9 cellular contexts compared by ENCODE assay signal in genomic region chr5:23332650-23333251, GRCh38.
DNase-seq lines count a peak whose midpoint lies in the region; ATAC-seq, FAIRE-seq and TF ChIP-seq lines count a peak whose summit lies in the region.
"Had no signal": no experiment of that assay in that cellular context is flagged by ENCODE, and none has a peak within 500 bp of the region (broad histone marks: within the 10 kb centered on the region; RNA-seq: fewer than 3 reads in every experiment).

No MANE protein-coding gene starts in this region.

- CTCF ChIA-PET in GM12878 (lab: Yijun Ruan, JAX) = interaction anchor here (0.8 to 1.0 kb wide), 2 partner anchors 23 to 71 kb away, joined by 4 read pairs; no protein-coding TSS in a partner anchor

- H3K4me3 ChIP-seq in GM12878 (no peak overlapping the region), retinal pigment epithelial cell (ENCODE audit: low read length) (no peak overlapping the region), lower lobe of right lung (no peak overlapping the region)

- no peak for FAIRE-seq in GM12878 (lab: Jason Lieb, UNC)

- H3K4me1 ChIP-seq in GM12878 (ENCODE audit: control insufficient read depth, insufficient read depth, low read length) (no peaks in the 10 kb centered on the region), lower lobe of right lung (no peaks in the 10 kb centered on the region)

- DNase-seq in NCI-H2227 (lab: John Stamatoyannopoulos, UW; ENCODE audit: unreplicated experiment) (peak; percentile 31), NCI-H2227 treated with DMSO at 0.1 percent for 48 hours (lab: John Stamatoyannopoulos, UW) (no peak), NCI-H524 (lab: John Stamatoyannopoulos, UW) (peak; percentile 54 to 63), GM12878 (ENCODE audit: low read depth, low spot score) (no peak), retinal pigment epithelial cell (ENCODE audit: low read depth) (no peak), T-helper 9 cell (no peak), lower lobe of right lung (no peak)
- DNase-seq in activated CD4-positive, alpha-beta T cell treated with anti-CD3 and anti-CD28 coated beads, Interleukin-2, amount 50 U/mL, for 4 hours = no peak
- DNase-seq: effector memory CD4-positive, alpha-beta T cell had no signal

- no peaks in the 10 kb centered on the region for H3K79me2 ChIP-seq in GM12878 (ENCODE audit: control insufficient read depth, insufficient read depth, low read length)

- in situ Hi-C loops in GM12878 (cut with MboI) = no loop called here

- RAD21 ChIA-PET in GM12878 (lab: Charles Lee; ENCODE audit: unreplicated experiment) = no interaction called here

- BruUV-seq in GM12878 (replicated peaks; lab: Mats Ljungman, UMichigan) = no TSS peak

- no peak for TF ChIP-seq RAD21 in GM12878 (IDR thresholded peaks at IDR 0.05; ENCODE audit: insufficient read depth, low read depth, low read length)

- H2AFZ ChIP-seq in GM12878 (ENCODE audit: control insufficient read depth, low read depth, low read length) = no peak overlapping the region

- ATAC-seq in GM12878 = peak; percentile 56
- ATAC-seq in lower lobe of right lung = no peak

- H3K4me2 ChIP-seq in GM12878 (ENCODE audit: control insufficient read depth, insufficient read depth) = no peak overlapping the region

- H4K20me1 ChIP-seq in GM12878 (ENCODE audit: control insufficient read depth, insufficient read depth) = no peaks in the 10 kb centered on the region

- SMC1A ChIA-PET in GM12878 (lab: Charles Lee; ENCODE audit: uncharacterized antibody, unreplicated experiment) = no interaction called here

- intact Hi-C loops in GM12878 (cut with micrococcal nuclease; ENCODE audit: unreplicated experiment) = no loop called here
- intact Hi-C loops in lower lobe of right lung (cut with DNase I) = no loop called here

- TF ChIP-seq POLR2A in GM12878 (IDR thresholded peaks at IDR 0.05; ENCODE audit: low read depth, low read length) = no peak

- no peak overlapping the region for H3K27ac ChIP-seq in GM12878 (ENCODE audit: control insufficient read depth, insufficient read depth)
- H3K27ac ChIP-seq in lower lobe of right lung = no peak overlapping the region

- H3K36me3 ChIP-seq in GM12878 (ENCODE audit: control insufficient read depth in 2 of 2, insufficient read depth in 2 of 2, low read length in 1 of 2) = no peaks in the 10 kb centered on the region
- H3K36me3 ChIP-seq in lower lobe of right lung = no peaks in the 10 kb centered on the region

- no peak for TF ChIP-seq EP300 in GM12878 (IDR thresholded peaks at IDR 0.05; ENCODE audit: borderline replicate concordance in 1 of 2, control insufficient read depth in 1 of 2, low read depth in 2 of 2, low read length in 2 of 2)

- POLR2A ChIA-PET in GM12878 (lab: Charles Lee) = no interaction called here

- TF ChIP-seq CTCF in GM12878 (IDR thresholded peaks at IDR 0.05 in 2 of 3, conservative IDR thresholded peaks at IDR 0.05 in 1 of 3; ENCODE audit: control insufficient read depth in 2 of 3, extremely low read depth in 1 of 3, insufficient read depth in 1 of 3, low read depth in 3 of 3, low read length in 3 of 3) (peak in 2 of 3 experiments; percentile 29 to 36; a peak in 1 of 6 replicates), retinal pigment epithelial cell (conservative IDR thresholded peaks at IDR 0.05; ENCODE audit: low read depth, low read length) (peak; percentile 67), lower lobe of right lung (IDR thresholded peaks at IDR 0.05) (no peak)

- no peaks in the 10 kb centered on the region for H3K9me3 ChIP-seq in GM12878 (replicated peaks; ENCODE audit: control insufficient read depth, insufficient read depth, low read length)
- no peaks in the 10 kb centered on the region for H3K9me3 ChIP-seq in lower lobe of right lung

- WGBS in GM12878 (ENCODE audit: insufficient coverage, insufficient replicate concordance, low lambda C conversion rate, missing lambda C conversion rate) = 10% methylated on average over 1 of the region's 1 CpG

- H3K9ac ChIP-seq in GM12878 (ENCODE audit: control insufficient read depth, insufficient read depth, low read length) = no peak overlapping the region

- H3K27me3 ChIP-seq in GM12878 (replicated peaks in 1 of 2; ENCODE audit: control insufficient read depth in 2 of 2, insufficient read depth in 2 of 2, low read length in 1 of 2) = no peaks in the 10 kb centered on the region
- no peaks in the 10 kb centered on the region for H3K27me3 ChIP-seq in lower lobe of right lung (ENCODE audit: low read depth)

TF ChIP-seq in GM12878, 131 proteins besides CTCF, POLR2A, EP300 and RAD21:
- TF ChIP-seq GABPA (IDR thresholded peaks at IDR 0.05; ENCODE audit: low read depth) = no peak
- no peak for TF ChIP-seq CREB1 (IDR thresholded peaks at IDR 0.05; ENCODE audit: low read depth)
- TF ChIP-seq SMAD1 (IDR thresholded peaks at IDR 0.05; ENCODE audit: low read depth, partially characterized antibody) = no peak
- no peak for TF ChIP-seq MTA3 (IDR thresholded peaks at IDR 0.05; ENCODE audit: borderline replicate concordance, low read length)

Comparison
In these comparisons a context has a peak if more than half of its experiments do, and no peak if none do; other contexts are left out.
1. DNase-seq: peak in NCI-H2227 (single experiment) and NCI-H524 (2 of 2); none in NCI-H2227 treated with DMSO at 0.1 percent for 48 hours (single experiment), GM12878 (single experiment), retinal pigment epithelial cell (single experiment), T-helper 9 cell (single experiment), activated CD4-positive, alpha-beta T cell treated with anti-CD3 and anti-CD28 coated beads, Interleukin-2, amount 50 U/mL, for 4 hours (0 of 2) and lower lobe of right lung (single experiment).